ENCODE assay signal across 9 cellular contexts in the genomic region with DNA sequence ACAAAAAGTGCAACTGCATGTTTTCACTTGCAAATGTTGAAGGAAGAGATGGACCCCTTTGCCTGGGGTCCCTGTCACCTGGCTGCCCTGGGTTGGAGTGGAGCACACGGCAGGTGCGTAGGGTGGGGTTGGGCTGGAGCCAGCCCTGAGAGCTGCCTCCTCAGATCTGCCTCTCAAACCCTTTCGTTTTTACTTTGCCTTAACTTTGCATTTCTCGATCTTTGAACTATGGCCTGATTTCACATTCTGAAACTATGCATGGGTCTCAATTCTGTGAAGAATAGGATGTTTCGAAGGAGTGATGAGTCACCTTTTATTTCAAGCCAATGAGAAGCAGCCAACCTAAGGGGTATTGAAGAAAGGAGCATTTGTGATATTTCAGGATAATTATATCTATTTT.
DNase-seq lines count a peak whose midpoint lies in the region; ATAC-seq and TF ChIP-seq lines count a peak whose summit lies in the region.
"Had no signal": no experiment of that assay in that cellular context is flagged by ENCODE, and none has a peak within 500 bp of the region (broad histone marks: within the 10 kb centered on the region; RNA-seq: fewer than 3 reads in every experiment).

No MANE protein-coding gene starts in this region.

- peak overlapping the region; percentile 10 for H3K27ac Mint-ChIP-seq in activated T-helper 2 cell treated with anti-CD3 and anti-CD28 coated beads, Interferon-gamma antibody, Interleukin-2, Interleukin-4, amounts not matched to agents 10 μg/mL and 5 μg/mL and 100 μg/mL, durations not matched to agents 14 hours and 24 hours and 36 hours

- peak; percentile 77 for ATAC-seq in HG03060 (IDR thresholded peaks at IDR 0.05; ENCODE audit: low read depth, unreplicated experiment)

- H2AK5ac ChIP-seq in mesenchymal stem cell (ENCODE audit: low read length, severe bottlenecking): no peak overlapping the region

- DNase-seq in EL (peak; percentile 19), GM19240 (ENCODE audit: insufficient read length, low spot score) (peak; percentile 55), mesenchymal stem cell (no peak), vagina (ENCODE audit: extremely low spot score in 2 of 2) (no peak), hepatic stellate cell (ENCODE audit: low spot score) (no peak), cardiac septum (ENCODE audit: low spot score) (no peak)
- DNase-seq in activated T-helper 2 cell treated with anti-CD3 and anti-CD28 coated beads, Interferon-gamma antibody, Interleukin-2, Interleukin-4, amounts not matched to agents 10 μg/mL and 5 μg/mL and 100 μg/mL, durations not matched to agents 14 hours and 24 hours and 36 hours (ENCODE audit: low spot score): peak; percentile 22

- no peak overlapping the region for H4K8ac ChIP-seq in mesenchymal stem cell (ENCODE audit: low read length)

- TF ChIP-seq CTCF in vagina (IDR thresholded peaks at IDR 0.05): no peak

- no peak overlapping the region for H2BK5ac ChIP-seq in mesenchymal stem cell (ENCODE audit: low read depth, low read length, poor library complexity, severe bottlenecking)

- no peak overlapping the region for H2BK15ac ChIP-seq in mesenchymal stem cell (ENCODE audit: low read depth, poor library complexity, severe bottlenecking)

- H2BK120ac ChIP-seq in mesenchymal stem cell (ENCODE audit: low read depth, low read length): no peak overlapping the region

- no peaks in the 10 kb centered on the region for H3K9me3 ChIP-seq in mesenchymal stem cell (ENCODE audit: control insufficient read depth, low read length)
- no peaks in the 10 kb centered on the region for H3K9me3 ChIP-seq in vagina

- no peak overlapping the region for H3K23ac ChIP-seq in mesenchymal stem cell (ENCODE audit: low read length in 2 of 2)

- H3K4me3 ChIP-seq in mesenchymal stem cell (ENCODE audit: insufficient read depth in 1 of 2, low read depth in 1 of 2, low read length in 2 of 2) (no peak overlapping the region), vagina (no peak overlapping the region)
- H3K4me3 ChIP-seq: lung had no signal

- intact Hi-C loops in activated T-helper 2 cell treated with anti-CD3 and anti-CD28 coated beads, Interferon-gamma antibody, Interleukin-2, Interleukin-4, amounts not matched to agents 10 μg/mL and 5 μg/mL and 100 μg/mL, durations not matched to agents 14 hours and 24 hours and 36 hours (cut with micrococcal nuclease): loop anchor here (1.0 to 5.0 kb wide), 3 partner anchors 18 to 188 kb away; partner anchors contain the start of gene BUB1
- intact Hi-C loops in vagina (cut with DNase I): no loop called here
- intact Hi-C loops in cardiac septum (cut with DNase I): no loop called here

- WGBS in mesenchymal stem cell: 93% methylated on average over 3 of the region's 5 CpGs

- H3K9ac ChIP-seq in mesenchymal stem cell (ENCODE audit: low read length): no peak overlapping the region

- H2BK12ac ChIP-seq in mesenchymal stem cell (ENCODE audit: low read length in 2 of 2): no peak overlapping the region

- H3K27me3 ChIP-seq in mesenchymal stem cell (ENCODE audit: control insufficient read depth in 1 of 2, insufficient read depth in 1 of 2, low read length in 2 of 2): peaks cover 59 to 66% of the 10 kb centered on the region in 2 experiments
- H3K27me3 ChIP-seq in vagina: no peaks in the 10 kb centered on the region

- no peak overlapping the region for H3K4ac ChIP-seq in mesenchymal stem cell (ENCODE audit: low read depth in 1 of 2, low read length in 2 of 2)

- H3K79me1 ChIP-seq in mesenchymal stem cell (replicated peaks; ENCODE audit: low read length, poor library complexity, severe bottlenecking): no peaks in the 10 kb centered on the region

- H3K36me3 Mint-ChIP-seq in activated T-helper 2 cell treated with anti-CD3 and anti-CD28 coated beads, Interferon-gamma antibody, Interleukin-2, Interleukin-4, amounts not matched to agents 10 μg/mL and 5 μg/mL and 100 μg/mL, durations not matched to agents 14 hours and 24 hours and 36 hours (ENCODE audit: low read depth): peaks cover 6% of the 10 kb centered on the region

- H3K27ac ChIP-seq in mesenchymal stem cell (ENCODE audit: low read length, poor library complexity, severe bottlenecking) (no peak overlapping the region), vagina (no peak overlapping the region)

- H3K9me3 Mint-ChIP-seq in activated T-helper 2 cell treated with anti-CD3 and anti-CD28 coated beads, Interferon-gamma antibody, Interleukin-2, Interleukin-4, amounts not matched to agents 10 μg/mL and 5 μg/mL and 100 μg/mL, durations not matched to agents 14 hours and 24 hours and 36 hours: no peaks in the 10 kb centered on the region

- H3K18ac ChIP-seq in mesenchymal stem cell (ENCODE audit: low read depth in 1 of 2, low read length in 2 of 2): no peak overlapping the region

- no peak overlapping the region for H4K91ac ChIP-seq in mesenchymal stem cell (ENCODE audit: low read length)

- TF ChIP-seq POLR2A in vagina (IDR thresholded peaks at IDR 0.05): no peak

- H2AFZ ChIP-seq in mesenchymal stem cell (ENCODE audit: low read depth, low read length): no peak overlapping the region

- H3K14ac ChIP-seq in mesenchymal stem cell (ENCODE audit: low read length in 2 of 2): no peak overlapping the region

- peak overlapping the region; percentile 3 for H3K4me3 Mint-ChIP-seq in activated T-helper 2 cell treated with anti-CD3 and anti-CD28 coated beads, Interferon-gamma antibody, Interleukin-2, Interleukin-4, amounts not matched to agents 10 μg/mL and 5 μg/mL and 100 μg/mL, durations not matched to agents 14 hours and 24 hours and 36 hours (ENCODE audit: low read depth)

- no peak overlapping the region for H3K4me2 ChIP-seq in mesenchymal stem cell (ENCODE audit: low read length, poor library complexity, severe bottlenecking)

- H3K4me1 ChIP-seq in mesenchymal stem cell (ENCODE audit: control insufficient read depth, insufficient read depth, low read depth, low read length) (peaks cover 2% of the 10 kb centered on the region), vagina (no peaks in the 10 kb centered on the region)

- peaks cover 74% of the 10 kb centered on the region for H3K4me1 Mint-ChIP-seq in activated T-helper 2 cell treated with anti-CD3 and anti-CD28 coated beads, Interferon-gamma antibody, Interleukin-2, Interleukin-4, amounts not matched to agents 10 μg/mL and 5 μg/mL and 100 μg/mL, durations not matched to agents 14 hours and 24 hours and 36 hours (ENCODE audit: low read depth)

- peaks cover 18% of the 10 kb centered on the region for H3K27me3 Mint-ChIP-seq in activated T-helper 2 cell treated with anti-CD3 and anti-CD28 coated beads, Interferon-gamma antibody, Interleukin-2, Interleukin-4, amounts not matched to agents 10 μg/mL and 5 μg/mL and 100 μg/mL, durations not matched to agents 14 hours and 24 hours and 36 hours (ENCODE audit: low read depth)

- H3K36me3 ChIP-seq in mesenchymal stem cell (ENCODE audit: control insufficient read depth in 1 of 2, insufficient read depth in 2 of 2, low read depth in 1 of 2, low read length in 2 of 2) (no peaks in the 10 kb centered on the region), vagina (no peaks in the 10 kb centered on the region)

Comparison
In these comparisons a context has a peak if more than half of its experiments do, and no peak if none do; other contexts are left out.
1. DNase-seq: peak in EL (single experiment), GM19240 (single experiment) and activated T-helper 2 cell treated with anti-CD3 and anti-CD28 coated beads, Interferon-gamma antibody, Interleukin-2, Interleukin-4, amounts not matched to agents 10 μg/mL and 5 μg/mL and 100 μg/mL, durations not matched to agents 14 hours and 24 hours and 36 hours (single experiment); none in mesenchymal stem cell (single experiment), vagina (0 of 2), hepatic stellate cell (single experiment) and cardiac septum (single experiment).